Comparison of ENCODE assay signal across 28 cellular contexts in genomic region chr1:1988061-1988945, GRCh38. TPM values are rescaled to one million over a fixed set of nuclear protein-coding genes. Genes with fewer than 3 reads are reported as not detected.
DNase-seq lines count a peak whose midpoint lies in the region; ATAC-seq and TF ChIP-seq lines count a peak whose summit lies in the region.
"Had no signal": no experiment of that assay in that cellular context is flagged by ENCODE, and none has a peak within 500 bp of the region (broad histone marks: within the 10 kb centered on the region; RNA-seq: fewer than 3 reads in every experiment).

No MANE protein-coding gene starts in this region.

- H2BK5ac ChIP-seq in IMR-90 (ENCODE audit: low read depth, low read length, poor library complexity, severe bottlenecking), result no peak overlapping the region

- H3K9me3 Mint-ChIP-seq in natural killer cell treated with Interleukin-12 subunit alpha and Interleukin-12 subunit beta and Interleukin-15 and Interleukin-18, amount 100 ng/mL, for 72 hours, result no peaks in the 10 kb centered on the region
- no peaks in the 10 kb centered on the region for H3K9me3 Mint-ChIP-seq in natural killer cell
- H3K9me3 Mint-ChIP-seq in activated T-cell treated with anti-CD3 and anti-CD28 coated beads, Interleukin-2, amount 50 U/mL, for 72 hours, result no peaks in the 10 kb centered on the region
- H3K9me3 Mint-ChIP-seq: CD8-positive, alpha-beta memory T cell had no signal

- H3K4me1 ChIP-seq in IMR-90 (ENCODE audit: control insufficient read depth, insufficient read depth, low read length) (no peaks in the 10 kb centered on the region), osteoblast (ENCODE audit: insufficient read depth, low read length) (no peaks in the 10 kb centered on the region)
- H3K4me1 ChIP-seq: A549, SJSA1 had no signal

- no peak overlapping the region for H2BK20ac ChIP-seq in IMR-90 (ENCODE audit: low read depth, low read length)

- CTCF ChIA-PET in IMR-90 (lab: Yijun Ruan, JAX), result no interaction called here

- TF ChIP-seq CTCF in natural killer cell (IDR thresholded peaks at IDR 0.05) (no peak), IMR-90 (conservative IDR thresholded peaks at IDR 0.05; ENCODE audit: low read depth, low read length) (no peak), osteoblast (IDR thresholded peaks at IDR 0.05; ENCODE audit: extremely low read depth, low read depth, low read length) (no peak)

- no peak overlapping the region for H4K91ac ChIP-seq in IMR-90 (ENCODE audit: insufficient read depth, low read depth, low read length)

- no peaks in the 10 kb centered on the region for H3K4me1 Mint-ChIP-seq in natural killer cell treated with Interleukin-12 subunit alpha and Interleukin-12 subunit beta and Interleukin-15 and Interleukin-18, amount 100 ng/mL, for 72 hours (ENCODE audit: low read depth in 2 of 2)
- H3K4me1 Mint-ChIP-seq in natural killer cell, result no peaks in the 10 kb centered on the region
- no peaks in the 10 kb centered on the region for H3K4me1 Mint-ChIP-seq in activated T-cell treated with anti-CD3 and anti-CD28 coated beads, Interleukin-2, amount 50 U/mL, for 72 hours (ENCODE audit: low read depth)
- H3K4me1 Mint-ChIP-seq: CD8-positive, alpha-beta memory T cell had no signal

- intact Hi-C loops in natural killer cell (cut with micrococcal nuclease), result no loop called here
- intact Hi-C loops in IMR-90 (cut with micrococcal nuclease), result no loop called here

- no peak overlapping the region for H3K4me3 ChIP-seq in IMR-90 (ENCODE audit: insufficient read depth, low read depth, low read length)
- no peak overlapping the region for H3K4me3 ChIP-seq in osteoblast (ENCODE audit: insufficient read depth, low read length)
- H3K4me3 ChIP-seq: A549, GM12878, PC-9, SJSA1 had no signal

- no peak overlapping the region for H3K9ac ChIP-seq in IMR-90 (ENCODE audit: low read depth, low read length)

- H3K4me3 Mint-ChIP-seq in natural killer cell treated with Interleukin-12 subunit alpha and Interleukin-12 subunit beta and Interleukin-15 and Interleukin-18, amount 100 ng/mL, for 72 hours, result no peak overlapping the region
- H3K4me3 Mint-ChIP-seq in natural killer cell, result no peak overlapping the region
- H3K4me3 Mint-ChIP-seq in activated T-cell treated with anti-CD3 and anti-CD28 coated beads, Interleukin-2, amount 50 U/mL, for 72 hours, result no peak overlapping the region
- H3K4me3 Mint-ChIP-seq: CD8-positive, alpha-beta memory T cell had no signal

- WGBS in IMR-90 (ENCODE audit: extremely low coverage in 2 of 2, insufficient read length in 1 of 2), 2 experiments, result 72% methylated on average over 7 of the region's 29 CpGs; no CpG with 5 or more reads in 1 of the 2 experiments

- no peaks in the 10 kb centered on the region for H3K36me3 Mint-ChIP-seq in natural killer cell treated with Interleukin-12 subunit alpha and Interleukin-12 subunit beta and Interleukin-15 and Interleukin-18, amount 100 ng/mL, for 72 hours
- H3K36me3 Mint-ChIP-seq in natural killer cell, result no peaks in the 10 kb centered on the region
- H3K36me3 Mint-ChIP-seq in activated T-cell treated with anti-CD3 and anti-CD28 coated beads, Interleukin-2, amount 50 U/mL, for 72 hours (ENCODE audit: insufficient read depth in 2 of 2), result no peaks in the 10 kb centered on the region
- H3K36me3 Mint-ChIP-seq: CD8-positive, alpha-beta memory T cell had no signal

- H4K20me1 ChIP-seq in IMR-90 (ENCODE audit: insufficient read depth, low read length), result no peaks in the 10 kb centered on the region
- H4K20me1 ChIP-seq in osteoblast (ENCODE audit: insufficient read depth, low read length), result no peaks in the 10 kb centered on the region

- no peaks in the 10 kb centered on the region for H3K79me1 ChIP-seq in IMR-90 (ENCODE audit: low read depth in 1 of 2, low read length in 2 of 2)

- no peak overlapping the region for H3K14ac ChIP-seq in IMR-90 (replicated peaks; ENCODE audit: low read depth, low read length)

- in situ Hi-C loops in IMR-90 (cut with MboI; ENCODE audit: low sequenced_read_pairs), result no loop called here

- no peak overlapping the region for H2AK5ac ChIP-seq in IMR-90 (ENCODE audit: low read depth, low read length)

- H3K27ac Mint-ChIP-seq in natural killer cell treated with Interleukin-12 subunit alpha and Interleukin-12 subunit beta and Interleukin-15 and Interleukin-18, amount 100 ng/mL, for 72 hours, result no peak overlapping the region
- H3K27ac Mint-ChIP-seq in natural killer cell, result no peak overlapping the region
- H3K27ac Mint-ChIP-seq in activated T-cell treated with anti-CD3 and anti-CD28 coated beads, Interleukin-2, amount 50 U/mL, for 72 hours, result no peak overlapping the region
- H3K27ac Mint-ChIP-seq: CD8-positive, alpha-beta memory T cell had no signal

- TF ChIP-seq RAD21 in IMR-90 (IDR thresholded peaks at IDR 0.05; ENCODE audit: low read length), result no peak

- no peak overlapping the region for H4K5ac ChIP-seq in IMR-90 (ENCODE audit: low read depth, low read length)

- no peaks in the 10 kb centered on the region for H3K79me2 ChIP-seq in osteoblast (ENCODE audit: insufficient read depth, low read length)

- H2AK9ac ChIP-seq in IMR-90 (replicated peaks; ENCODE audit: low read depth, low read length, poor library complexity), result peak overlapping the region; percentile 55

- dilution Hi-C loops in IMR-90 (cut with HindIII; ENCODE audit: low sequenced_read_pairs, unreplicated experiment), result no loop called here

- no peak overlapping the region for H4K8ac ChIP-seq in IMR-90 (ENCODE audit: low read depth in 2 of 2, low read length in 2 of 2)

- TF ChIP-seq POLR2A in IMR-90 (IDR thresholded peaks at IDR 0.05; ENCODE audit: low read depth, low read length), result no peak

- H3K9me3 ChIP-seq in IMR-90 (ENCODE audit: control insufficient read depth, insufficient read depth, low read length) (no peaks in the 10 kb centered on the region), osteoblast (ENCODE audit: low read depth, low read length) (no peaks in the 10 kb centered on the region)
- H3K9me3 ChIP-seq: A549, SJSA1 had no signal

- H3K18ac ChIP-seq in IMR-90 (ENCODE audit: low read depth, low read length), result no peak overlapping the region

- H3K4me2 ChIP-seq in IMR-90 (ENCODE audit: low read depth, low read length) (no peak overlapping the region), osteoblast (ENCODE audit: insufficient read depth, low read length) (no peak overlapping the region)
- H3K4me2 ChIP-seq: A549, PC-9 had no signal

- H3K23ac ChIP-seq in IMR-90 (ENCODE audit: low read depth, low read length), result no peak overlapping the region

- H3K36me3 ChIP-seq in IMR-90 (ENCODE audit: control insufficient read depth, insufficient read depth, low read length) (no peaks in the 10 kb centered on the region), osteoblast (ENCODE audit: insufficient read depth, low read length) (no peaks in the 10 kb centered on the region)
- H3K36me3 ChIP-seq: SJSA1 had no signal

- peaks cover 3% of the 10 kb centered on the region; the same call in 1 of the 2 replicates for H3K9me1 ChIP-seq in IMR-90 (ENCODE audit: insufficient read depth, low read length)

- H3K27ac ChIP-seq in IMR-90 (ENCODE audit: insufficient read depth, low read length), result no peak overlapping the region
- H3K27ac ChIP-seq in osteoblast (ENCODE audit: low read depth, low read length), result no peak overlapping the region
- H3K27ac ChIP-seq: A549, C4-2B, PC-9, SJSA1 had no signal

- BruUV-seq in IMR-90 (replicated peaks; lab: Mats Ljungman, UMichigan), result no TSS peak

- H2AFZ ChIP-seq in IMR-90 (replicated peaks; ENCODE audit: low read length, poor library complexity) (no peak overlapping the region), osteoblast (ENCODE audit: low read length) (no peak overlapping the region)
- H2AFZ ChIP-seq: PC-9 had no signal

- ATAC-seq in natural killer cell treated with Interleukin-12 subunit alpha and Interleukin-12 subunit beta and Interleukin-15 and Interleukin-18, amount 100 ng/mL, for 72 hours, result no peak
- ATAC-seq in natural killer cell (no peak), IMR-90 (ENCODE audit: low read depth) (no peak), HG03520 (IDR thresholded peaks at IDR 0.05; ENCODE audit: unreplicated experiment) (no peak)
- ATAC-seq in activated T-cell treated with anti-CD3 and anti-CD28 coated beads, Interleukin-2, amount 50 U/mL, for 72 hours (replicated peaks in 1 of 2), result no peak
- ATAC-seq: A549, GM12878 had no signal

- H3K27me3 Mint-ChIP-seq in natural killer cell treated with Interleukin-12 subunit alpha and Interleukin-12 subunit beta and Interleukin-15 and Interleukin-18, amount 100 ng/mL, for 72 hours, result peaks cover 0 to 3% of the 10 kb centered on the region in 2 donors
- H3K27me3 Mint-ChIP-seq in natural killer cell (ENCODE audit: low read depth in 2 of 2), result no peaks in the 10 kb centered on the region
- no peaks in the 10 kb centered on the region for H3K27me3 Mint-ChIP-seq in activated T-cell treated with anti-CD3 and anti-CD28 coated beads, Interleukin-2, amount 50 U/mL, for 72 hours (ENCODE audit: low read depth)

- POLR2A ChIA-PET in IMR-90 (lab: Charles Lee; ENCODE audit: unreplicated experiment), result no interaction called here

- no peak overlapping the region for H2BK120ac ChIP-seq in IMR-90 (ENCODE audit: low read depth, low read length)

- DNase-seq in natural killer cell treated with Interleukin-12 subunit alpha and Interleukin-12 subunit beta and Interleukin-15 and Interleukin-18, amount 100 ng/mL, for 72 hours (ENCODE audit: low spot score), result peak; percentile 56
- DNase-seq in natural killer cell (no peak), IMR-90 (no peak), iPS-NIHi11 (ENCODE audit: low spot score) (peak; percentile 36), osteoblast (ENCODE audit: insufficient read length, low spot score, missing footprints) (peak; percentile 77), NCI-H226 (no peak)
- no peak for DNase-seq in activated T-cell treated with anti-CD3 and anti-CD28 coated beads, Interleukin-2, amount 50 U/mL, for 72 hours
- DNase-seq: CD8-positive, alpha-beta memory T cell; DMS 273 treated with DMSO at 0.1 percent for 48 hours; DMS79; EL; GDM1; Karpas-422; NCI-H1092; NCI-H1417 treated with DMSO at 0.1 percent for 48 hours; NCI-H1694 treated with DMSO at 0.1 percent for 48 hours; NCI-H2081; NCI-H2171 treated with DMSO at 0.1 percent for 48 hours; NCI-H524; T-helper 1 cell had no signal

- H3K4ac ChIP-seq in IMR-90 (ENCODE audit: low read depth, low read length), result no peak overlapping the region

- peaks cover 8% of the 10 kb centered on the region; the same call in 1 of the 2 replicates for H3K27me3 ChIP-seq in IMR-90 (ENCODE audit: control insufficient read depth, insufficient read depth, low read length)
- peaks cover 5% of the 10 kb centered on the region for H3K27me3 ChIP-seq in osteoblast (ENCODE audit: insufficient read depth, low read length)

- H2BK15ac ChIP-seq in IMR-90 (ENCODE audit: low read depth, low read length), result no peak overlapping the region

- H3K56ac ChIP-seq in IMR-90 (ENCODE audit: extremely low read depth, insufficient read depth, low read length), result no peak overlapping the region

RNA-seq across cellular contexts. Expression of gene CFAP74, which starts 15.3 kb away (rescaled TPM):
- total RNA-seq in natural killer cell treated with Interleukin-12 subunit alpha and Interleukin-12 subunit beta and Interleukin-15 and Interleukin-18, amount 100 ng/mL, for 72 hours, result not detected
- not detected for total RNA-seq in natural killer cell
- not detected in 2 replicates for total RNA-seq in IMR-90 (2012; rRNA removed)
- not detected in 2 replicates for polyA plus RNA-seq in IMR-90 (2012; rRNA removed)
- not detected in 2 replicates for polyA plus RNA-seq in IMR-90 (2012; cell fraction: cytosol; rRNA removed)
- 0.02 TPM in 1 of 2 replicates, not detected in the other for polyA plus RNA-seq in IMR-90 (2012; cell fraction: nucleus; rRNA removed; ENCODE audit: low replicate concordance)
- not detected in 2 replicates for total RNA-seq in osteoblast
- total RNA-seq in activated T-cell treated with anti-CD3 and anti-CD28 coated beads, Interleukin-2, amount 50 U/mL, for 72 hours, result not detected
- total RNA-seq: CD8-positive, alpha-beta memory T cell; GM12878; Right ventricle myocardium superior; RPMI7951; SJSA1 had no signal
- polyA plus RNA-seq: CD8-positive, alpha-beta memory T cell had no signal

RNA-seq across cellular contexts. Expression of gene GABRD, which starts 30.8 kb away (rescaled TPM):
- total RNA-seq in natural killer cell treated with Interleukin-12 subunit alpha and Interleukin-12 subunit beta and Interleukin-15 and Interleukin-18, amount 100 ng/mL, for 72 hours, result not detected
- total RNA-seq in natural killer cell (under 1 TPM in 2 of 3 donors, not detected in 1; 0.19 to 0.33 TPM), IMR-90 (2012; rRNA removed) (not detected in 2 replicates), osteoblast (not detected in 2 replicates)
- not detected in 2 replicates for polyA plus RNA-seq in IMR-90 (2012; rRNA removed)
- polyA plus RNA-seq in IMR-90 (2012; cell fraction: cytosol; rRNA removed), result not detected in 2 replicates
- polyA plus RNA-seq in IMR-90 (2012; cell fraction: nucleus; rRNA removed; ENCODE audit: low replicate concordance), result not detected in 2 replicates
- total RNA-seq in activated T-cell treated with anti-CD3 and anti-CD28 coated beads, Interleukin-2, amount 50 U/mL, for 72 hours, result not detected
- total RNA-seq: CD8-positive, alpha-beta memory T cell; GM12878; PC-9; RPMI7951; SJSA1 had no signal
- polyA plus RNA-seq: CD8-positive, alpha-beta memory T cell; GM12878 had no signal

Comparison
In these comparisons a context has a peak if more than half of its experiments do, and no peak if none do; other contexts are left out.
1. DNase-seq: peak in natural killer cell treated with Interleukin-12 subunit alpha and Interleukin-12 subunit beta and Interleukin-15 and Interleukin-18, amount 100 ng/mL, for 72 hours (single experiment), iPS-NIHi11 (single experiment) and osteoblast (single experiment); none in natural killer cell (single experiment), IMR-90 (single experiment), activated T-cell treated with anti-CD3 and anti-CD28 coated beads, Interleukin-2, amount 50 U/mL, for 72 hours (0 of 2) and NCI-H226 (single experiment).